Comparison of ENCODE assay signal across 24 cellular contexts in the genomic region with DNA sequence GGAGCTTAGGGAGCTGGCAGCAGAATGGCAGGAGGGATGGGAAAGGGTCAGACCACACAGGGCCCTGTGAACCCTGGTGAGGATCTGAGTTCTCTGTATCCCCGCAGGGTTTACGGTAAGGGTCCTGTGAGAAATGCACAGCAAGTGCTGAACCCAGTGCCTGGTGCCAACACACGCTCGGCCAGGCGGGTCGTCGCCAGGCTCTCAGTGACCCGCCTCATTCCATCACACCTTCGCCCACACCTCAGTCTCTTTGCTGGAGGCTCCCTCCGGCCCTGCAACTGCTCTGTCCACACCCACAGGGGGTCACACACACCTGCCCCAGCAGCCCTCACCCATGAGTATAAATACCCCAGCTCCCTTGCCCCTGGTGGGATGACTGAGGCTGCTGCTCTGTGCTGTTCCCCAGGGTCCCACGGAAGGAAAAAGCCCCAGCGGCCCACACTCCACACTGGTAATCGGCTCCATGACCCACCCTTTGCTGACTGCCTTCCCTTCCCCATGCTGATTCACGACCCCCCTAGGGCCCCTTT.
"Had no signal": no experiment of that assay in that cellular context is flagged by ENCODE, and none has a peak within 500 bp of the region (broad histone marks: within the 10 kb centered on the region; RNA-seq: fewer than 3 reads in every experiment).

No MANE protein-coding gene starts in this region.

- DNase-seq: activated B cell treated with CpG ODN at 0.5 μM for 24 hours; activated CD4-positive, alpha-beta T cell treated with anti-CD3 and anti-CD28 coated beads for 1 hour; activated CD4-positive, alpha-beta T cell treated with anti-CD3 and anti-CD28 coated beads, Interleukin-2, amount 10 ng/mL, durations not matched to agents 24 days and 14 days; activated CD4-positive, alpha-beta T cell treated with anti-CD3 and anti-CD28 coated beads, Interleukin-2, amount 50 U/mL, for 48 hours; activated CD8-positive, alpha-beta memory T cell treated with anti-CD3 and anti-CD28 coated beads for 24 hours; activated gamma-delta T cell treated with Interleukin-2 at 50 U/mL for 16 hours; activated naive CD4-positive, alpha-beta T cell treated with anti-CD3 and anti-CD28 coated beads, Interleukin-2, amount 10 ng/mL, durations not matched to agents 7 days and 5 days; activated T-cell treated with anti-CD3 and anti-CD28 coated beads for 4 hours; activated T-cell treated with anti-CD3 and anti-CD28 coated beads, Interleukin-2, amount 50 U/mL, for 48 hours; amniotic stem cell; body of pancreas; Karpas-422; NCI-H1105 treated with DMSO at 0.1 percent for 48 hours; NCI-H1436 treated with DMSO at 0.1 percent for 48 hours; NCI-H187; NCI-H2081; NCI-H446; NCI-H524; Peyer's patch; SHP77 treated with DMSO at 0.1 percent for 48 hours had no signal

- ATAC-seq: body of pancreas, K562 had no signal

- H3K9me3 ChIP-seq: ascending aorta, body of pancreas, Peyer's patch had no signal

- H3K9me3 Mint-ChIP-seq: activated B cell treated with CpG ODN at 0.5 μM for 24 hours; activated CD4-positive, alpha-beta T cell treated with anti-CD3 and anti-CD28 coated beads, Interleukin-2, amount 10 ng/mL, durations not matched to agents 24 days and 14 days; activated naive CD4-positive, alpha-beta T cell treated with anti-CD3 and anti-CD28 coated beads, Interleukin-2, amount 10 ng/mL, durations not matched to agents 7 days and 5 days; activated T-helper 2 cell treated with anti-CD3 and anti-CD28 coated beads, Interferon-gamma antibody, Interleukin-2, Interleukin-4, amounts not matched to agents 10 μg/mL and 5 μg/mL and 100 μg/mL, durations not matched to agents 14 hours and 24 hours and 36 hours; T-helper 1 cell treated with Interleukin-12 subunit alpha and Interleukin-12 subunit beta and Interleukin-4 antibody, amounts not matched to agents 30 μg/mL and 1 μg/mL, for 36 hours had no signal

- H3K4me3 ChIP-seq: ascending aorta, body of pancreas, K562, Peyer's patch had no signal

- H3K27ac ChIP-seq: ascending aorta, body of pancreas, Peyer's patch had no signal

- H3K27me3 Mint-ChIP-seq: activated B cell treated with CpG ODN at 0.5 μM for 24 hours; activated CD4-positive, alpha-beta T cell treated with anti-CD3 and anti-CD28 coated beads, Interleukin-2, amount 10 ng/mL, durations not matched to agents 24 days and 14 days; activated naive CD4-positive, alpha-beta T cell treated with anti-CD3 and anti-CD28 coated beads, Interleukin-2, amount 10 ng/mL, durations not matched to agents 7 days and 5 days had no signal

- H3K4me1 Mint-ChIP-seq: activated naive CD4-positive, alpha-beta T cell treated with anti-CD3 and anti-CD28 coated beads, Interleukin-2, amount 10 ng/mL, durations not matched to agents 7 days and 5 days had no signal

- H3K27me3 ChIP-seq: ascending aorta, body of pancreas, Peyer's patch had no signal

- H3K27ac Mint-ChIP-seq: activated B cell treated with CpG ODN at 0.5 μM for 24 hours; activated CD4-positive, alpha-beta T cell treated with anti-CD3 and anti-CD28 coated beads, Interleukin-2, amount 10 ng/mL, durations not matched to agents 24 days and 14 days; activated naive CD4-positive, alpha-beta T cell treated with anti-CD3 and anti-CD28 coated beads, Interleukin-2, amount 10 ng/mL, durations not matched to agents 7 days and 5 days; activated T-helper 2 cell treated with anti-CD3 and anti-CD28 coated beads, Interferon-gamma antibody, Interleukin-2, Interleukin-4, amounts not matched to agents 10 μg/mL and 5 μg/mL and 100 μg/mL, durations not matched to agents 14 hours and 24 hours and 36 hours; T-helper 1 cell treated with Interleukin-12 subunit alpha and Interleukin-12 subunit beta and Interleukin-4 antibody, amounts not matched to agents 30 μg/mL and 1 μg/mL, for 36 hours had no signal

- H3K4me1 ChIP-seq: ascending aorta, Peyer's patch had no signal

- H3K4me3 Mint-ChIP-seq: activated B cell treated with CpG ODN at 0.5 μM for 24 hours; activated CD4-positive, alpha-beta T cell treated with anti-CD3 and anti-CD28 coated beads, Interleukin-2, amount 10 ng/mL, durations not matched to agents 24 days and 14 days; activated naive CD4-positive, alpha-beta T cell treated with anti-CD3 and anti-CD28 coated beads, Interleukin-2, amount 10 ng/mL, durations not matched to agents 7 days and 5 days; T-helper 1 cell treated with Interleukin-12 subunit alpha and Interleukin-12 subunit beta and Interleukin-4 antibody, amounts not matched to agents 30 μg/mL and 1 μg/mL, for 36 hours had no signal
